ENCODE assay signal across 7 cellular contexts in genomic region chr13:106566682-106567420, GRCh38. TPM values are rescaled to one million over a fixed set of nuclear protein-coding genes. Genes with fewer than 3 reads are reported as not detected.
DNase-seq lines count a peak whose midpoint lies in the region; ATAC-seq and TF ChIP-seq lines count a peak whose summit lies in the region.

No MANE protein-coding gene starts in this region.

- H3K36me3 Mint-ChIP-seq in brain, result no peaks in the 10 kb centered on the region

- H3K36me3 ChIP-seq in iPS-15b (ENCODE audit: control insufficient read depth, insufficient read depth, low read length) (no peaks in the 10 kb centered on the region), gastrocnemius medialis (no peaks in the 10 kb centered on the region)

- TF ChIP-seq CTCF in RWPE1 (conservative IDR thresholded peaks at IDR 0.05; ENCODE audit: low read depth) (no peak), brain (conservative IDR thresholded peaks at IDR 0.05) (no peak), gastrocnemius medialis (IDR thresholded peaks at IDR 0.05 in 4 of 5, conservative IDR thresholded peaks at IDR 0.05 in 1 of 5) (no peak)

- TF ChIP-seq POLR2A in gastrocnemius medialis (IDR thresholded peaks at IDR 0.05), result peak in 1 of 2 donors; percentile 47

- CTCF ChIA-PET in RWPE1 (lab: Yijun Ruan, JAX), result interaction anchor here (0.7 to 1.6 kb wide), 2 partner anchors 33 to 54 kb away, joined by 3 to 4 read pairs; no protein-coding TSS in a partner anchor

- H3K9me3 Mint-ChIP-seq in brain, result peaks cover 0 to 6% (median 0%) of the 10 kb centered on the region in 5 experiments

- peak overlapping the region; percentile 86 for H3K4me3 ChIP-seq in iPS-15b (ENCODE audit: low read depth, low read length)
- peak overlapping the region; percentile 92 to 98 (median 97) for H3K4me3 ChIP-seq in gastrocnemius medialis

- POLR2A ChIA-PET in RWPE1 (lab: Yijun Ruan, JAX; ENCODE audit: low non-redundant PET), result interaction anchor here (0.6 kb wide), 1 partner anchor 354 kb away, joined by 3 read pairs; no protein-coding TSS in a partner anchor

- H3K27ac ChIP-seq in RWPE1 (peak overlapping the region; percentile 91), gastrocnemius medialis (peak overlapping the region; percentile 92 to 98 (median 94))

- H3K27me3 Mint-ChIP-seq in brain, result peaks cover 10% of the 10 kb centered on the region

- in situ Hi-C loops in gastrocnemius medialis (cut with MboI; ENCODE audit: low sequenced_read_pairs in 4 of 4), result loop anchor here in 1 of 4 donors (25.0 kb wide), 1 partner anchor 1645 kb away; the partner anchor contains the start of genes ABHD13 and LIG4

- DNase-seq in GM03348 (ENCODE audit: low spot score) (peak; percentile 80), HT-29 (ENCODE audit: low spot score) (peak; percentile 80), RWPE1 (ENCODE audit: low spot score) (peak; percentile 60), gastrocnemius medialis (peak; percentile 23 to 45)

- intact Hi-C loops in gastrocnemius medialis (cut with DNase I; ENCODE audit: low total_unique reads), result loop anchor here (2.0 to 10.0 kb wide), 2 partner anchors 32 to 348 kb away; partner anchors contain the start of gene EFNB2

- H3K4me3 Mint-ChIP-seq in brain, result peak overlapping the region; percentile 96 to 100 (median 97)

- H3K9me3 ChIP-seq in iPS-15b (ENCODE audit: control insufficient read depth, insufficient read depth, low read length) (no peaks in the 10 kb centered on the region), gastrocnemius medialis (no peaks in the 10 kb centered on the region)

- H3K9ac ChIP-seq in iPS-15b (ENCODE audit: low read depth, low read length), result peak overlapping the region; percentile 97

- peak; percentile 39 for ATAC-seq in GM21423 (IDR thresholded peaks at IDR 0.05; ENCODE audit: unreplicated experiment)
- ATAC-seq in gastrocnemius medialis, result peak; percentile 43 to 53

- H3K27ac Mint-ChIP-seq in brain, result peak overlapping the region; percentile 91 to 96 (median 94)

- H3K4me1 ChIP-seq in iPS-15b (ENCODE audit: control insufficient read depth, insufficient read depth, low read length) (peaks cover 41% of the 10 kb centered on the region), gastrocnemius medialis (peaks cover 47 to 55% of the 10 kb centered on the region in 2 donors)

- H3K27me3 ChIP-seq in iPS-15b (ENCODE audit: control insufficient read depth, insufficient read depth, low read length), result no peaks in the 10 kb centered on the region
- no peaks in the 10 kb centered on the region for H3K27me3 ChIP-seq in gastrocnemius medialis

- H3K4me1 Mint-ChIP-seq in brain, result peaks cover 52% of the 10 kb centered on the region

RNA-seq across cellular contexts. Expression of gene ARGLU1, which starts 1.1 kb away (rescaled TPM):
- 105 and 116 TPM in 2 replicates for total RNA-seq in HT-29 (2014; rRNA removed; shearing (Covaris generic))
- polyA plus RNA-seq in brain (ENCODE audit: insufficient read depth, low read depth, low replicate concordance), result 10.1 TPM
- total RNA-seq in gastrocnemius medialis, result 10 to 100 TPM; 10.0 to 41.1 (median 12.9) TPM

RNA-seq across cellular contexts. Expression of gene EFNB2, which starts 31.4 kb away (rescaled TPM):
- total RNA-seq in HT-29 (2014; rRNA removed; shearing (Covaris generic)), result 30.0 and 31.0 TPM in 2 replicates
- polyA plus RNA-seq in brain (ENCODE audit: insufficient read depth, low read depth, low replicate concordance), result 7.3 TPM
- total RNA-seq in gastrocnemius medialis, result 1 to 10 TPM; 5.7 to 9.3 (median 6.1) TPM

Comparison
In these comparisons a context has a peak if more than half of its experiments do, and no peak if none do; other contexts are left out.
1. Peak in every context shown above with its lines: DNase-seq, ATAC-seq, H3K4me3 ChIP-seq and H3K27ac ChIP-seq.